In the genomic region with DNA sequence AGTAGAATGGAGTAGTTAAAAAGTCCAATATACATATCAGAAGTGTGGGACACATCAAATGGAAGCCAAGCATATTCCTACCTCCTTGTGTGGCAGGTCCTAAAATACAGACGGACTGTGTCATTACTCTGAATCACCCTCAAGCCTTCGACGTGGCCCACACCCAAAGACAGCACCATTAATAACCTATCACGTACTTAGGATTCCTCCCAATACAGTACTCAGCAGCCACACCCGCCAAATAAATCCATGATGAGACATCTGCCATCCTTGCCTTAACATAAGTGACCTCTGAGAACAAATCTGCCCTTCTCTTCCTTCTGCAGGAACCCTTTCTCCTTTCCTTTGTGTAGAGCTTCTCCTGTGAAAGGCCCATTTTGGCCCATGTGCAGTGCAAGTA, we compare ENCODE assay signal across 2 cellular contexts.
A peak's percentile ranks its signal among the peaks of the same experiment; 100 is the strongest.
TF ChIP-seq lines count a peak whose summit lies in the region.

No MANE protein-coding gene starts in this region.

TF ChIP-seq in A549, 52 proteins besides CTCF, POLR2A, EP300 and RAD21 (continued from another document):
- TF ChIP-seq, protein P1, sequence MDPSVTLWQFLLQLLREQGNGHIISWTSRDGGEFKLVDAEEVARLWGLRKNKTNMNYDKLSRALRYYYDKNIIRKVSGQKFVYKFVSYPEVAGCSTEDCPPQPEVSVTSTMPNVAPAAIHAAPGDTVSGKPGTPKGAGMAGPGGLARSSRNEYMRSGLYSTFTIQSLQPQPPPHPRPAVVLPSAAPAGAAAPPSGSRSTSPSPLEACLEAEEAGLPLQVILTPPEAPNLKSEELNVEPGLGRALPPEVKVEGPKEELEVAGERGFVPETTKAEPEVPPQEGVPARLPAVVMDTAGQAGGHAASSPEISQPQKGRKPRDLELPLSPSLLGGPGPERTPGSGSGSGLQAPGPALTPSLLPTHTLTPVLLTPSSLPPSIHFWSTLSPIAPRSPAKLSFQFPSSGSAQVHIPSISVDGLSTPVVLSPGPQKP (IDR thresholded peaks at IDR 0.05; ENCODE audit: low read depth, low read length) = no peak
- TF ChIP-seq JUN (IDR thresholded peaks at IDR 0.05) (0 out of 5 replicates have a peak, but pooled peaks of 1 of the 2 experiments have one; percentile 39), NR3C1 (IDR thresholded peaks at IDR 0.05) (no peak), JUNB (IDR thresholded peaks at IDR 0.05) (peak; percentile 44; the same call in 1 of the 2 replicates)
- TF ChIP-seq, protein P2, sequence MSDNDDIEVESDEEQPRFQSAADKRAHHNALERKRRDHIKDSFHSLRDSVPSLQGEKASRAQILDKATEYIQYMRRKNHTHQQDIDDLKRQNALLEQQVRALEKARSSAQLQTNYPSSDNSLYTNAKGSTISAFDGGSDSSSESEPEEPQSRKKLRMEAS (IDR thresholded peaks at IDR 0.05) = peak; percentile 53; the same call in 1 of the 2 replicates
TF ChIP-seq in A549: peak in this region for 4.

TF ChIP-seq in HepG2, 621 proteins besides CTCF, POLR2A, EP300 and RAD21 (continued from another document):
- no peak for TF ChIP-seq HMG20A (CRISPR knock-in tag; IDR thresholded peaks at IDR 0.05; ENCODE audit: borderline replicate concordance)
- TF ChIP-seq PHF5A (CRISPR knock-in tag; IDR thresholded peaks at IDR 0.05; ENCODE audit: low read depth, unreplicated experiment) = no peak
- TF ChIP-seq KDM3A (CRISPR knock-in tag; IDR thresholded peaks at IDR 0.05; ENCODE audit: low read depth) = no peak
- TF ChIP-seq ZNF484 (CRISPR knock-in tag; IDR thresholded peaks at IDR 0.05; ENCODE audit: borderline replicate concordance, low read depth) = no peak
- TF ChIP-seq, protein P3, sequence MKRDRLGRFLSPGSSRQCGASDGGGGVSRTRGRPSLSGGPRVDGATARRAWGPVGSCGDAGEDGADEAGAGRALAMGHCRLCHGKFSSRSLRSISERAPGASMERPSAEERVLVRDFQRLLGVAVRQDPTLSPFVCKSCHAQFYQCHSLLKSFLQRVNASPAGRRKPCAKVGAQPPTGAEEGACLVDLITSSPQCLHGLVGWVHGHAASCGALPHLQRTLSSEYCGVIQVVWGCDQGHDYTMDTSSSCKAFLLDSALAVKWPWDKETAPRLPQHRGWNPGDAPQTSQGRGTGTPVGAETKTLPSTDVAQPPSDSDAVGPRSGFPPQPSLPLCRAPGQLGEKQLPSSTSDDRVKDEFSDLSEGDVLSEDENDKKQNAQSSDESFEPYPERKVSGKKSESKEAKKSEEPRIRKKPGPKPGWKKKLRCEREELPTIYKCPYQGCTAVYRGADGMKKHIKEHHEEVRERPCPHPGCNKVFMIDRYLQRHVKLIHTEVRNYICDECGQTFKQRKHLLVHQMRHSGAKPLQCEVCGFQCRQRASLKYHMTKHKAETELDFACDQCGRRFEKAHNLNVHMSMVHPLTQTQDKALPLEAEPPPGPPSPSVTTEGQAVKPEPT (CRISPR knock-in tag; IDR thresholded peaks at IDR 0.05; ENCODE audit: low read depth) = no peak
- TF ChIP-seq ZFP82 (CRISPR knock-in tag; IDR thresholded peaks at IDR 0.05; ENCODE audit: borderline replicate concordance) = no peak
- TF ChIP-seq, protein P4, sequence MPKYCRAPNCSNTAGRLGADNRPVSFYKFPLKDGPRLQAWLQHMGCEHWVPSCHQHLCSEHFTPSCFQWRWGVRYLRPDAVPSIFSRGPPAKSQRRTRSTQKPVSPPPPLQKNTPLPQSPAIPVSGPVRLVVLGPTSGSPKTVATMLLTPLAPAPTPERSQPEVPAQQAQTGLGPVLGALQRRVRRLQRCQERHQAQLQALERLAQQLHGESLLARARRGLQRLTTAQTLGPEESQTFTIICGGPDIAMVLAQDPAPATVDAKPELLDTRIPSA (CRISPR knock-in tag; IDR thresholded peaks at IDR 0.05; ENCODE audit: borderline replicate concordance) = no peak
- TF ChIP-seq ZNF263 (CRISPR knock-in tag; IDR thresholded peaks at IDR 0.05) = no peak
- TF ChIP-seq, protein P5, sequence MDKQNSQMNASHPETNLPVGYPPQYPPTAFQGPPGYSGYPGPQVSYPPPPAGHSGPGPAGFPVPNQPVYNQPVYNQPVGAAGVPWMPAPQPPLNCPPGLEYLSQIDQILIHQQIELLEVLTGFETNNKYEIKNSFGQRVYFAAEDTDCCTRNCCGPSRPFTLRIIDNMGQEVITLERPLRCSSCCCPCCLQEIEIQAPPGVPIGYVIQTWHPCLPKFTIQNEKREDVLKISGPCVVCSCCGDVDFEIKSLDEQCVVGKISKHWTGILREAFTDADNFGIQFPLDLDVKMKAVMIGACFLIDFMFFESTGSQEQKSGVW (CRISPR knock-in tag; IDR thresholded peaks at IDR 0.05; ENCODE audit: borderline replicate concordance) = no peak
- no peak for TF ChIP-seq ZNF839 (CRISPR knock-in tag; IDR thresholded peaks at IDR 0.05; ENCODE audit: borderline replicate concordance)
- no peak for TF ChIP-seq SETDB1 (CRISPR knock-in tag; IDR thresholded peaks at IDR 0.05; ENCODE audit: borderline replicate concordance)
- no peak for TF ChIP-seq ATAD3A (CRISPR knock-in tag; IDR thresholded peaks at IDR 0.05)
- no peak for TF ChIP-seq GABPA (IDR thresholded peaks at IDR 0.05; ENCODE audit: low read depth, low read length)
- TF ChIP-seq GABPA (CRISPR knock-in tag; IDR thresholded peaks at IDR 0.05; ENCODE audit: low read depth) = no peak
- TF ChIP-seq ZFP41 (CRISPR knock-in tag; IDR thresholded peaks at IDR 0.05; ENCODE audit: borderline replicate concordance) = no peak
TF ChIP-seq in HepG2: peak in this region for 0.
